In genomic region chr17:48101012-48101720, GRCh38 we compare ENCODE assay signal across 8 cellular contexts. TPM values are rescaled to one million over a fixed set of nuclear protein-coding genes. Genes with fewer than 3 reads are reported as not detected.
DNase-seq lines count a peak whose midpoint lies in the region; FAIRE-seq and TF ChIP-seq lines count a peak whose summit lies in the region.

TSS of gene CBX1 (minus strand) at chr17:48101478. CDS start at chr17:48077004, 24,474 bp downstream.

- H3K4me3 ChIP-seq in HFF-Myc (replicated peaks; ENCODE audit: low read depth, low read length) (peak within 1 kb of the TSS; percentile 92), neuronal stem cell (ENCODE audit: low read length in 2 of 2) (peak within 1 kb of the TSS; percentile 83 to 95), subcutaneous abdominal adipose tissue (ENCODE audit: low read depth in 1 of 5, low read length in 5 of 5) (peak within 1 kb of the TSS; percentile 74 to 87 (median 80))

- peak within 1 kb of the TSS; percentile 79 for H2BK5ac ChIP-seq in neuronal stem cell (ENCODE audit: low read length)

- peak within 1 kb of the TSS; percentile 88 for H2AFZ ChIP-seq in neuronal stem cell (ENCODE audit: low read length)

- in situ Hi-C loops in SK-MEL-5 (cut with HindIII; ENCODE audit: low pct_unique_long_range_greater_than_20kb, low sequenced_read_pairs) = no loop called here

- H3K4ac ChIP-seq in neuronal stem cell (ENCODE audit: low read length) = no peak within 1 kb of the TSS

- H3K36me3 ChIP-seq in neuronal stem cell (replicated peaks in 1 of 2; ENCODE audit: control insufficient read depth in 2 of 2, insufficient read depth in 2 of 2, low read length in 2 of 2) (peaks cover 2 to 24% of the 10 kb centered on the region in 2 donors), subcutaneous abdominal adipose tissue (ENCODE audit: control insufficient read depth in 5 of 5, insufficient read depth in 5 of 5, low read length in 5 of 5) (no peaks in the 10 kb centered on the region)

- peak; percentile 61 for DNase-seq in GM04503 (ENCODE audit: low read depth)
- DNase-seq in HFF-Myc (ENCODE audit: extremely low read depth, low read depth) = peak; percentile 80
- DNase-seq in NAMALWA (ENCODE audit: low spot score) = peak; percentile 96
- DNase-seq in SK-MEL-5 (ENCODE audit: low read depth, low spot score) = peak; percentile 95
- DNase-seq in activated naive CD4-positive, alpha-beta T cell treated with Interleukin-2 at 50 U/mL for 16 hours = peak; percentile 95
- peak; percentile 85 to 91 for DNase-seq in frontal cortex (ENCODE audit: low spot score in 2 of 2)
- DNase-seq in neuronal stem cell (ENCODE audit: low spot score) = peak; percentile 94

- no peaks in the 10 kb centered on the region for H3K27me3 ChIP-seq in neuronal stem cell (ENCODE audit: control insufficient read depth in 3 of 3, insufficient read depth in 3 of 3, low read depth in 1 of 3, low read length in 3 of 3)
- H3K27me3 ChIP-seq in subcutaneous abdominal adipose tissue (ENCODE audit: control insufficient read depth in 5 of 5, insufficient read depth in 4 of 5, low read length in 5 of 5) = no peaks in the 10 kb centered on the region

- H3K4me1 ChIP-seq in neuronal stem cell (ENCODE audit: control insufficient read depth in 2 of 2, insufficient read depth in 1 of 2, low read depth in 1 of 2, low read length in 2 of 2) = no peaks in the 10 kb centered on the region
- H3K4me1 ChIP-seq in subcutaneous abdominal adipose tissue (ENCODE audit: control insufficient read depth in 5 of 5, insufficient read depth in 5 of 5, low read length in 5 of 5) = peaks cover 0 to 18% (median 11%) of the 10 kb centered on the region in 5 donors

- H2BK12ac ChIP-seq in neuronal stem cell (ENCODE audit: low read length) = no peak within 1 kb of the TSS

- H3K23ac ChIP-seq in neuronal stem cell (ENCODE audit: low read depth, low read length, poor library complexity) = peak within 1 kb of the TSS; percentile 70

- H3K9ac ChIP-seq in neuronal stem cell (ENCODE audit: low read depth, low read length, poor library complexity) (peak within 1 kb of the TSS; percentile 94), subcutaneous abdominal adipose tissue (ENCODE audit: low read length in 5 of 5) (peak within 1 kb of the TSS; percentile 56 to 78 (median 73))

- peak within 1 kb of the TSS; percentile 73 for H3K4me2 ChIP-seq in neuronal stem cell (ENCODE audit: insufficient read depth, low read length, poor library complexity, severe bottlenecking)

- H2AK5ac ChIP-seq in neuronal stem cell (ENCODE audit: low read depth, low read length) = no peak within 1 kb of the TSS

- H4K91ac ChIP-seq in neuronal stem cell (ENCODE audit: low read depth, low read length, poor library complexity) = no peak within 1 kb of the TSS

- H3K27ac ChIP-seq in neuronal stem cell (replicated peaks; ENCODE audit: low read length) = peak within 1 kb of the TSS; percentile 96
- H3K27ac ChIP-seq in subcutaneous abdominal adipose tissue (ENCODE audit: low read depth, low read length) = peak within 1 kb of the TSS; percentile 72

- peaks cover 0 to 3% of the 10 kb centered on the region in 2 donors for H3K9me3 ChIP-seq in neuronal stem cell (replicated peaks in 1 of 2; ENCODE audit: control insufficient read depth in 2 of 2, insufficient read depth in 1 of 2, low read depth in 1 of 2, low read length in 2 of 2)
- peaks cover 0 to 6% (median 3%) of the 10 kb centered on the region in 5 donors for H3K9me3 ChIP-seq in subcutaneous abdominal adipose tissue (ENCODE audit: control insufficient read depth in 5 of 5, low read length in 5 of 5)

- no peak within 1 kb of the TSS for H2BK15ac ChIP-seq in neuronal stem cell (ENCODE audit: low read length)

- peak within 1 kb of the TSS; percentile 97 for H3K14ac ChIP-seq in neuronal stem cell (ENCODE audit: low read length)

- TF ChIP-seq CTCF in HFF-Myc (IDR thresholded peaks at IDR 0.05; ENCODE audit: low read depth, low read length, missing control alignments) = no peak

- peak within 1 kb of the TSS; percentile 66 for H2BK120ac ChIP-seq in neuronal stem cell (ENCODE audit: low read depth, low read length)

- peaks cover 3% of the 10 kb centered on the region for H3K79me1 ChIP-seq in neuronal stem cell (ENCODE audit: low read depth, low read length)

- peak within 1 kb of the TSS; percentile 43 for H4K8ac ChIP-seq in neuronal stem cell (ENCODE audit: low read depth, low read length)

- no peak for FAIRE-seq in frontal cortex (lab: Jason Lieb, UNC)

- no CpG with 5 or more reads among the region's 79 CpGs for WGBS in neuronal stem cell (ENCODE audit: extremely low coverage in 2 of 2, insufficient read length in 2 of 2, insufficient replicate concordance in 1 of 2), 2 donors

- H3K18ac ChIP-seq in neuronal stem cell (ENCODE audit: low read length) = peak within 1 kb of the TSS; percentile 96

RNA-seq across cellular contexts. Expression of gene CBX1, which starts in this region (rescaled TPM):
- total RNA-seq in SK-MEL-5 (2014; rRNA removed; shearing (Covaris generic)) = 43.9 and 47.2 TPM in 2 replicates
- polyA plus RNA-seq in SK-MEL-5 (2015; cell fraction: cytosol; rRNA removed) = 46.9 and 61.0 TPM in 2 replicates
- 21.4 and 24.2 TPM in 2 replicates for polyA plus RNA-seq in SK-MEL-5 (2015; cell fraction: nucleus; rRNA removed)
- 95.8 TPM for total RNA-seq in frontal cortex
- 194 TPM for polyA plus RNA-seq in neuronal stem cell (2013, experiment 1 of 2)
- 198 TPM for polyA plus RNA-seq in neuronal stem cell (2013, experiment 2 of 2)

Comparison
In these comparisons a context has a peak if more than half of its experiments do, and no peak if none do; other contexts are left out.
1. Peak in every context shown above with its lines: DNase-seq, H3K4me3 ChIP-seq and H3K27ac ChIP-seq.